Comparison of ENCODE assay signal across 2 cellular contexts in genomic region chr13:22082437-22083100, GRCh38.
TF ChIP-seq lines count a peak whose summit lies in the region.

No MANE protein-coding gene starts in this region.

TF ChIP-seq in IMR-90, 13 proteins besides CTCF, POLR2A, EP300 and RAD21:
- TF ChIP-seq FOS (IDR thresholded peaks at IDR 0.05; ENCODE audit: low read depth, low read length), result no peak
- no peak for TF ChIP-seq RCOR1 (IDR thresholded peaks at IDR 0.05; ENCODE audit: insufficient replicate concordance, low read length)
- TF ChIP-seq BHLHE40 (IDR thresholded peaks at IDR 0.05; ENCODE audit: low read depth, low read length), result no peak
- TF ChIP-seq MXI1 (IDR thresholded peaks at IDR 0.05; ENCODE audit: borderline replicate concordance, low read depth, low read length), result no peak
- TF ChIP-seq CEBPB (IDR thresholded peaks at IDR 0.05; ENCODE audit: low read depth, low read length), result no peak
- no peak for TF ChIP-seq SMC3 (IDR thresholded peaks at IDR 0.05; ENCODE audit: low read depth, low read length)
- TF ChIP-seq CHD1 (IDR thresholded peaks at IDR 0.05; ENCODE audit: low read depth, low read length), result no peak
- TF ChIP-seq NFE2L2 (IDR thresholded peaks at IDR 0.05; ENCODE audit: low read depth, low read length), result no peak
- no peak for TF ChIP-seq USF2 (IDR thresholded peaks at IDR 0.05; ENCODE audit: low read depth, low read length)

TF ChIP-seq in GM12878, 131 proteins besides CTCF, POLR2A, EP300 and RAD21:
- TF ChIP-seq NFIC (IDR thresholded peaks at IDR 0.05; ENCODE audit: low read depth, low read length) (no peak), CBX5 (IDR thresholded peaks at IDR 0.05; ENCODE audit: low read depth) (no peak), NR2C1 (IDR thresholded peaks at IDR 0.05) (no peak), MEF2B (IDR thresholded peaks at IDR 0.05; ENCODE audit: partially characterized antibody, poor library complexity, severe bottlenecking) (no peak), IRF4 (IDR thresholded peaks at IDR 0.05; ENCODE audit: low read depth, low read length) (no peak), SMAD1 (IDR thresholded peaks at IDR 0.05; ENCODE audit: low read depth, partially characterized antibody) (no peak), CREM (IDR thresholded peaks at IDR 0.05; ENCODE audit: low read depth) (no peak), RBBP5 (conservative IDR thresholded peaks at IDR 0.05) (no peak)
- TF ChIP-seq, protein P1, sequence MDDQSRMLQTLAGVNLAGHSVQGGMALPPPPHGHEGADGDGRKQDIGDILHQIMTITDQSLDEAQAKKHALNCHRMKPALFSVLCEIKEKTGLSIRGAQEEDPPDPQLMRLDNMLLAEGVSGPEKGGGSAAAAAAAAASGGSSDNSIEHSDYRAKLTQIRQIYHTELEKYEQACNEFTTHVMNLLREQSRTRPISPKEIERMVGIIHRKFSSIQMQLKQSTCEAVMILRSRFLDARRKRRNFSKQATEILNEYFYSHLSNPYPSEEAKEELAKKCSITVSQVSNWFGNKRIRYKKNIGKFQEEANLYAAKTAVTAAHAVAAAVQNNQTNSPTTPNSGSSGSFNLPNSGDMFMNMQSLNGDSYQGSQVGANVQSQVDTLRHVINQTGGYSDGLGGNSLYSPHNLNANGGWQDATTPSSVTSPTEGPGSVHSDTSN (IDR thresholded peaks at IDR 0.05; ENCODE audit: insufficient replicate concordance, low read depth, low read length), result no peak
- TF ChIP-seq, protein P2, sequence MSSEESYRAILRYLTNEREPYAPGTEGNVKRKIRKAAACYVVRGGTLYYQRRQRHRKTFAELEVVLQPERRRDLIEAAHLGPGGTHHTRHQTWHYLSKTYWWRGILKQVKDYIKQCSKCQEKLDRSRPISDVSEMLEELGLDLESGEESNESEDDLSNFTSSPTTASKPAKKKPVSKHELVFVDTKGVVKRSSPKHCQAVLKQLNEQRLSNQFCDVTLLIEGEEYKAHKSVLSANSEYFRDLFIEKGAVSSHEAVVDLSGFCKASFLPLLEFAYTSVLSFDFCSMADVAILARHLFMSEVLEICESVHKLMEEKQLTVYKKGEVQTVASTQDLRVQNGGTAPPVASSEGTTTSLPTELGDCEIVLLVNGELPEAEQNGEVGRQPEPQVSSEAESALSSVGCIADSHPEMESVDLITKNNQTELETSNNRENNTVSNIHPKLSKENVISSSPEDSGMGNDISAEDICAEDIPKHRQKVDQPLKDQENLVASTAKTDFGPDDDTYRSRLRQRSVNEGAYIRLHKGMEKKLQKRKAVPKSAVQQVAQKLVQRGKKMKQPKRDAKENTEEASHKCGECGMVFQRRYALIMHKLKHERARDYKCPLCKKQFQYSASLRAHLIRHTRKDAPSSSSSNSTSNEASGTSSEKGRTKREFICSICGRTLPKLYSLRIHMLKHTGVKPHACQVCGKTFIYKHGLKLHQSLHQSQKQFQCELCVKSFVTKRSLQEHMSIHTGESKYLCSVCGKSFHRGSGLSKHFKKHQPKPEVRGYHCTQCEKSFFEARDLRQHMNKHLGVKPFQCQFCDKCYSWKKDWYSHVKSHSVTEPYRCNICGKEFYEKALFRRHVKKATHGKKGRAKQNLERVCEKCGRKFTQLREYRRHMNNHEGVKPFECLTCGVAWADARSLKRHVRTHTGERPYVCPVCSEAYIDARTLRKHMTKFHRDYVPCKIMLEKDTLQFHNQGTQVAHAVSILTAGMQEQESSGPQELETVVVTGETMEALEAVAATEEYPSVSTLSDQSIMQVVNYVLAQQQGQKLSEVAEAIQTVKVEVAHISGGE (CRISPR knock-in tag; IDR thresholded peaks at IDR 0.05), result no peak
- TF ChIP-seq, protein P3, sequence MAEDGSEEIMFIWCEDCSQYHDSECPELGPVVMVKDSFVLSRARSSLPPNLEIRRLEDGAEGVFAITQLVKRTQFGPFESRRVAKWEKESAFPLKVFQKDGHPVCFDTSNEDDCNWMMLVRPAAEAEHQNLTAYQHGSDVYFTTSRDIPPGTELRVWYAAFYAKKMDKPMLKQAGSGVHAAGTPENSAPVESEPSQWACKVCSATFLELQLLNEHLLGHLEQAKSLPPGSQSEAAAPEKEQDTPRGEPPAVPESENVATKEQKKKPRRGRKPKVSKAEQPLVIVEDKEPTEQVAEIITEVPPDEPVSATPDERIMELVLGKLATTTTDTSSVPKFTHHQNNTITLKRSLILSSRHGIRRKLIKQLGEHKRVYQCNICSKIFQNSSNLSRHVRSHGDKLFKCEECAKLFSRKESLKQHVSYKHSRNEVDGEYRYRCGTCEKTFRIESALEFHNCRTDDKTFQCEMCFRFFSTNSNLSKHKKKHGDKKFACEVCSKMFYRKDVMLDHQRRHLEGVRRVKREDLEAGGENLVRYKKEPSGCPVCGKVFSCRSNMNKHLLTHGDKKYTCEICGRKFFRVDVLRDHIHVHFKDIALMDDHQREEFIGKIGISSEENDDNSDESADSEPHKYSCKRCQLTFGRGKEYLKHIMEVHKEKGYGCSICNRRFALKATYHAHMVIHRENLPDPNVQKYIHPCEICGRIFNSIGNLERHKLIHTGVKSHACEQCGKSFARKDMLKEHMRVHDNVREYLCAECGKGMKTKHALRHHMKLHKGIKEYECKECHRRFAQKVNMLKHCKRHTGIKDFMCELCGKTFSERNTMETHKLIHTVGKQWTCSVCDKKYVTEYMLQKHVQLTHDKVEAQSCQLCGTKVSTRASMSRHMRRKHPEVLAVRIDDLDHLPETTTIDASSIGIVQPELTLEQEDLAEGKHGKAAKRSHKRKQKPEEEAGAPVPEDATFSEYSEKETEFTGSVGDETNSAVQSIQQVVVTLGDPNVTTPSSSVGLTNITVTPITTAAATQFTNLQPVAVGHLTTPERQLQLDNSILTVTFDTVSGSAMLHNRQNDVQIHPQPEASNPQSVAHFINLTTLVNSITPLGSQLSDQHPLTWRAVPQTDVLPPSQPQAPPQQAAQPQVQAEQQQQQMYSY (CRISPR knock-in tag; IDR thresholded peaks at IDR 0.05), result no peak
